Comparison of ENCODE assay signal across 18 cellular contexts in genomic region chr3:197522881-197523342, GRCh38. TPM values are rescaled to one million over a fixed set of nuclear protein-coding genes. Genes with fewer than 3 reads are reported as not detected.
DNase-seq lines count a peak whose midpoint lies in the region; ATAC-seq, FAIRE-seq and TF ChIP-seq lines count a peak whose summit lies in the region.
"Had no signal": no experiment of that assay in that cellular context is flagged by ENCODE, and none has a peak within 500 bp of the region (broad histone marks: within the 10 kb centered on the region; RNA-seq: fewer than 3 reads in every experiment).

No MANE protein-coding gene starts in this region.

- POLR2A ChIA-PET in A549 (lab: Yijun Ruan, JAX), result no interaction called here

- no peak for FAIRE-seq in A549 (lab: Jason Lieb, UNC)

- H3K9me3 ChIP-seq in A549 (no peaks in the 10 kb centered on the region), mucosa of rectum (ENCODE audit: control insufficient read depth in 2 of 2, low read length in 2 of 2) (no peaks in the 10 kb centered on the region)
- H3K9me3 ChIP-seq: left lung, spleen, vagina had no signal

- H3K4me1 ChIP-seq in A549 (peaks cover 36% of the 10 kb centered on the region), mucosa of rectum (ENCODE audit: control insufficient read depth in 2 of 2, insufficient read depth in 2 of 2, low read length in 2 of 2) (peaks cover 32 to 34% of the 10 kb centered on the region in 2 donors)
- H3K4me1 ChIP-seq: spleen had no signal

- H3K4me2 ChIP-seq in A549, result no peak overlapping the region

- no peak for TF ChIP-seq EP300 in A549 (IDR thresholded peaks at IDR 0.05)

- TF ChIP-seq POLR2A in A549 (IDR thresholded peaks at IDR 0.05; ENCODE audit: low read length), result no peak

- H3K27me3 ChIP-seq in mucosa of rectum (ENCODE audit: control insufficient read depth in 2 of 2, insufficient read depth in 2 of 2, low read length in 2 of 2), result no peaks in the 10 kb centered on the region
- H3K27me3 ChIP-seq: brain microvascular endothelial cell, left lung, spleen, vagina had no signal

- H3K27ac ChIP-seq in A549, result peak overlapping the region; percentile 97 to 99; a peak in 4 of 6 replicates
- H3K27ac ChIP-seq in mucosa of rectum (ENCODE audit: low read depth in 2 of 2, low read length in 2 of 2), result peak overlapping the region; percentile 94 to 97
- H3K27ac ChIP-seq: brain microvascular endothelial cell, left lung, spleen, vagina had no signal

- CTCF ChIA-PET in A549 (lab: Yijun Ruan, JAX), result interaction anchor here (3.4 kb wide), 1 partner anchor 13 kb away, joined by 15 read pairs; no protein-coding TSS in a partner anchor

- TF ChIP-seq RAD21 in A549 (conservative IDR thresholded peaks at IDR 0.05 in 1 of 2, IDR thresholded peaks at IDR 0.05 in 1 of 2), result no peak

- no peak for TF ChIP-seq CTCF in A549 (IDR thresholded peaks at IDR 0.05)

- WGBS in A549 (ENCODE audit: missing lambda C conversion rate), result 85% methylated on average over 5 of the region's 5 CpGs

- H3K4me3 ChIP-seq in A549 (no peak overlapping the region), mucosa of rectum (ENCODE audit: low read length in 2 of 2) (no peak overlapping the region)
- H3K4me3 ChIP-seq: left lung, spleen, vagina had no signal

- DNase-seq in A549 (ENCODE audit: low read depth in 1 of 2, low spot score in 1 of 2), result no peak
- peak; percentile 47 for DNase-seq in GM04504 (ENCODE audit: low read depth)
- DNase-seq in dedifferentiated amniotic fluid mesenchymal stem cell (ENCODE audit: extremely low spot score), result peak; percentile 60
- no peak for DNase-seq in NCI-H446 treated with DMSO at 0.1 percent for 48 hours (lab: John Stamatoyannopoulos, UW)
- no peak for DNase-seq in kidney glomerular epithelial cell (lab: John Stamatoyannopoulos, UW)
- DNase-seq: ACHN; activated CD8-positive, alpha-beta memory T cell treated with anti-CD3 and anti-CD28 coated beads, Interleukin-2, amount 50 U/mL, for 4 hours; activated naive CD4-positive, alpha-beta T cell treated with anti-CD3 and anti-CD28 coated beads for 36 hours; brain microvascular endothelial cell; GDM1; NCI-H187 treated with DMSO at 0.1 percent for 48 hours; SIG-M5; spleen had no signal

- H3K9ac ChIP-seq in mucosa of rectum (ENCODE audit: low read depth in 1 of 2, low read length in 2 of 2), result peak overlapping the region in 1 of 2 donors; percentile 80

- peaks cover 17 to 32% of the 10 kb centered on the region in 2 donors for H3K36me3 ChIP-seq in mucosa of rectum (ENCODE audit: control insufficient read depth in 2 of 2, insufficient read depth in 2 of 2, low read length in 2 of 2)
- H3K36me3 ChIP-seq: brain microvascular endothelial cell, vagina had no signal

- ATAC-seq in A549 (no peak), GM19463 (IDR thresholded peaks at IDR 0.05; ENCODE audit: unreplicated experiment) (no peak), GM18517 (IDR thresholded peaks at IDR 0.05; ENCODE audit: unreplicated experiment) (no peak)
- ATAC-seq: left lung had no signal

TF ChIP-seq in A549, 52 proteins besides CTCF, POLR2A, EP300 and RAD21:
- TF ChIP-seq PHF8 (IDR thresholded peaks at IDR 0.05; ENCODE audit: borderline replicate concordance, low read depth), result no peak
- TF ChIP-seq, protein P1, sequence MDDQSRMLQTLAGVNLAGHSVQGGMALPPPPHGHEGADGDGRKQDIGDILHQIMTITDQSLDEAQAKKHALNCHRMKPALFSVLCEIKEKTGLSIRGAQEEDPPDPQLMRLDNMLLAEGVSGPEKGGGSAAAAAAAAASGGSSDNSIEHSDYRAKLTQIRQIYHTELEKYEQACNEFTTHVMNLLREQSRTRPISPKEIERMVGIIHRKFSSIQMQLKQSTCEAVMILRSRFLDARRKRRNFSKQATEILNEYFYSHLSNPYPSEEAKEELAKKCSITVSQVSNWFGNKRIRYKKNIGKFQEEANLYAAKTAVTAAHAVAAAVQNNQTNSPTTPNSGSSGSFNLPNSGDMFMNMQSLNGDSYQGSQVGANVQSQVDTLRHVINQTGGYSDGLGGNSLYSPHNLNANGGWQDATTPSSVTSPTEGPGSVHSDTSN (IDR thresholded peaks at IDR 0.05), result no peak
- no peak for TF ChIP-seq RARB (CRISPR knock-in tag; IDR thresholded peaks at IDR 0.05)
- TF ChIP-seq SMC3 (IDR thresholded peaks at IDR 0.05), result no peak
- no peak for TF ChIP-seq MYC (IDR thresholded peaks at IDR 0.05; ENCODE audit: borderline replicate concordance, low read length)
- TF ChIP-seq NR3C1 (IDR thresholded peaks at IDR 0.05), result no peak
- TF ChIP-seq POLR2AphosphoS2 (conservative IDR thresholded peaks at IDR 0.05; ENCODE audit: low read length), result no peak
- no peak for TF ChIP-seq CBX8 (IDR thresholded peaks at IDR 0.05)
- TF ChIP-seq E2F6 (IDR thresholded peaks at IDR 0.05; ENCODE audit: borderline replicate concordance, low read depth), result no peak
- TF ChIP-seq, protein P2, sequence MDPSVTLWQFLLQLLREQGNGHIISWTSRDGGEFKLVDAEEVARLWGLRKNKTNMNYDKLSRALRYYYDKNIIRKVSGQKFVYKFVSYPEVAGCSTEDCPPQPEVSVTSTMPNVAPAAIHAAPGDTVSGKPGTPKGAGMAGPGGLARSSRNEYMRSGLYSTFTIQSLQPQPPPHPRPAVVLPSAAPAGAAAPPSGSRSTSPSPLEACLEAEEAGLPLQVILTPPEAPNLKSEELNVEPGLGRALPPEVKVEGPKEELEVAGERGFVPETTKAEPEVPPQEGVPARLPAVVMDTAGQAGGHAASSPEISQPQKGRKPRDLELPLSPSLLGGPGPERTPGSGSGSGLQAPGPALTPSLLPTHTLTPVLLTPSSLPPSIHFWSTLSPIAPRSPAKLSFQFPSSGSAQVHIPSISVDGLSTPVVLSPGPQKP (IDR thresholded peaks at IDR 0.05; ENCODE audit: low read depth, low read length), result no peak
- no peak for TF ChIP-seq CHD2 (IDR thresholded peaks at IDR 0.05; ENCODE audit: low read length, partially characterized antibody)
- TF ChIP-seq NPAS2 (CRISPR knock-in tag; IDR thresholded peaks at IDR 0.05; ENCODE audit: borderline replicate concordance), result no peak
- TF ChIP-seq SREBF2 (IDR thresholded peaks at IDR 0.05), result no peak

RNA-seq across cellular contexts. Expression of gene BDH1, which starts 32.9 kb away (rescaled TPM):
- polyA plus RNA-seq in A549 (2011; rRNA removed) (4.4 and 4.6 TPM in 2 replicates), A549 (2017; fragmentation: RNase III; extraction: RNeasy Plus Mini Kit Qiagen cat#74134 plus additional on column Dnase treatment) (2.8 to 3.7 TPM (median 3.1 TPM) in 3 replicates)
- 5.5 and 6.2 TPM in 2 replicates for polyA plus RNA-seq in A549 (2012; cell fraction: cytosol; rRNA removed)
- 8.8 and 10.5 TPM in 2 replicates for polyA plus RNA-seq in A549 (2012; cell fraction: nucleus; rRNA removed)
- 3.3 and 3.7 TPM in 2 replicates for polyA minus RNA-seq in A549 (2011; rRNA and poly(A)+ RNA removed)

Comparison
In these comparisons a context has a peak if more than half of its experiments do, and no peak if none do; other contexts are left out.
1. DNase-seq: peak in GM04504 (single experiment) and dedifferentiated amniotic fluid mesenchymal stem cell (single experiment); none in A549 (0 of 2), NCI-H446 treated with DMSO at 0.1 percent for 48 hours (single experiment) and kidney glomerular epithelial cell (single experiment).